Comparison of ENCODE assay signal across 8 cellular contexts in the genomic region with DNA sequence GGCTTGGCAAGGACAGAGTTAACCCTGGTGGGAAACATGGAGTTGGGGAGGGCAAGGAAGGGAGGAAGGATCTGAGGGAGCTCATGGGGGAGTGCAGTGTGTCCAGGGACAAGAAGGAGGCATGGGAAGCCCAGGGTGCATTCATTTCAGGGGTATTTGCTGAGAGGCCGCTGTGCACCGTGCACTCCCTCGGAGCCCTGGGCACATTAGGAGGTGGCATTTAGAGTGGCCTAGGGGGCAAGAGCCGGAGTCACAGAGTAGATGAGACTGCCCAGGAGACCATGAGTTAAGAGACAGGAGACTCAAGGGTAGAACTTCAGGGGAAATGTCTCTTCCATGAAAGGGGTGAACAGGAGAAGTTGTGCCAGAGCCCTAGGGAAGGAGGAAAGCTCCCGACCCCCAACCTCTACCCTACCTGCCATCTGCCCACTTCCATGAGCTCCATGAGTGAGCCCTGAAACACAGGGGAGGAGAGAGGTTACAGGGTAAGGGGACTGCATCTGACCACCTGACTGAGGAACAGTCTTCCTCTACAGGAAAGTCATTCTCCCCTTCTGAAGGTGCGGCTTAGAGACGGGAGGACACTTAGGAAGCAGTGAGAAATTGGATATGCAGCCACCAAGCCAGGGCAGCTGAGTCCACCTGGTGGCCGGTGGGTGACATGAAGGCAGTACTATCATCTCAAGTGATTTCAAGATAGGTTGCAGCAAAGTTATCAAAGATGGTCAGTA. TPM values are rescaled to one million over a fixed set of nuclear protein-coding genes. Genes with fewer than 3 reads are reported as not detected.
DNase-seq lines count a peak whose midpoint lies in the region; ATAC-seq and TF ChIP-seq lines count a peak whose summit lies in the region.

No MANE protein-coding gene starts in this region.

- TF ChIP-seq EP300 in esophagus muscularis mucosa (IDR thresholded peaks at IDR 0.05) = no peak

- H3K4me3 Mint-ChIP-seq in activated CD8-positive, alpha-beta T cell treated with anti-CD3 and anti-CD28 coated beads, Interleukin-2, amount 10 ng/mL, durations not matched to agents 7 days and 5 days = no peak overlapping the region
- H3K4me3 Mint-ChIP-seq in naive thymus-derived CD4-positive, alpha-beta T cell = no peak overlapping the region

- H3K36me3 ChIP-seq in H7 (replicated peaks; ENCODE audit: control insufficient read depth, insufficient read depth, low read length) (no peaks in the 10 kb centered on the region), esophagus muscularis mucosa (no peaks in the 10 kb centered on the region), testis (ENCODE audit: low read depth, missing control alignments) (no peaks in the 10 kb centered on the region)
- no peaks in the 10 kb centered on the region for H3K36me3 ChIP-seq in naive thymus-derived CD4-positive, alpha-beta T cell (ENCODE audit: control insufficient read depth in 2 of 3, insufficient read depth in 3 of 3, low read length in 3 of 3)

- peak; percentile 60 for ATAC-seq in activated CD8-positive, alpha-beta T cell treated with anti-CD3 and anti-CD28 coated beads, Interleukin-2, amount 10 ng/mL, durations not matched to agents 7 days and 5 days
- ATAC-seq in naive thymus-derived CD4-positive, alpha-beta T cell = peak; percentile 64
- no peak for ATAC-seq in HG03108 (IDR thresholded peaks at IDR 0.05; ENCODE audit: unreplicated experiment)

- H3K9me3 ChIP-seq in esophagus muscularis mucosa (peaks cover 0 to 10% (median 5%) of the 10 kb centered on the region in 4 donors), testis (no peaks in the 10 kb centered on the region)
- H3K9me3 ChIP-seq in naive thymus-derived CD4-positive, alpha-beta T cell (ENCODE audit: control insufficient read depth in 2 of 3, low read length in 3 of 3) = no peaks in the 10 kb centered on the region

- WGBS in esophagus muscularis mucosa = 41% methylated on average over 8 of the region's 8 CpGs
- 66 to 68% methylated on average over 8 of the region's 8 CpGs for WGBS in testis, 2 donors

- no peaks in the 10 kb centered on the region for H3K4me1 Mint-ChIP-seq in activated CD8-positive, alpha-beta T cell treated with anti-CD3 and anti-CD28 coated beads, Interleukin-2, amount 10 ng/mL, durations not matched to agents 7 days and 5 days (ENCODE audit: low read depth)
- H3K4me1 Mint-ChIP-seq in naive thymus-derived CD4-positive, alpha-beta T cell = no peaks in the 10 kb centered on the region

- H3K27me3 Mint-ChIP-seq in activated CD8-positive, alpha-beta T cell treated with anti-CD3 and anti-CD28 coated beads, Interleukin-2, amount 10 ng/mL, durations not matched to agents 7 days and 5 days (ENCODE audit: low read depth) = no peaks in the 10 kb centered on the region
- H3K27me3 Mint-ChIP-seq in naive thymus-derived CD4-positive, alpha-beta T cell = peaks cover 0 to 7% (median 0%) of the 10 kb centered on the region in 5 donors

- no peaks in the 10 kb centered on the region for H3K27me3 ChIP-seq in H7 (ENCODE audit: control insufficient read depth, insufficient read depth, low read length)
- no peaks in the 10 kb centered on the region for H3K27me3 ChIP-seq in esophagus muscularis mucosa
- no peaks in the 10 kb centered on the region for H3K27me3 ChIP-seq in naive thymus-derived CD4-positive, alpha-beta T cell (ENCODE audit: control insufficient read depth in 2 of 2, insufficient read depth in 2 of 2, low read length in 2 of 2)
- no peaks in the 10 kb centered on the region for H3K27me3 ChIP-seq in testis

- H3K4me3 ChIP-seq in H7 (ENCODE audit: insufficient read depth, low read depth, low read length) (no peak overlapping the region), esophagus muscularis mucosa (no peak overlapping the region), testis (no peak overlapping the region)
- H3K4me3 ChIP-seq in naive thymus-derived CD4-positive, alpha-beta T cell (ENCODE audit: low read length) = no peak overlapping the region

- POLR2A ChIA-PET in activated CD8-positive, alpha-beta T cell treated with anti-CD3 and anti-CD28 coated beads, Interleukin-2, amount 10 ng/mL, durations not matched to agents 7 days and 5 days (lab: Charles Lee) = no interaction called here
- POLR2A ChIA-PET in naive thymus-derived CD4-positive, alpha-beta T cell (lab: Charles Lee) = no interaction called here

- no peak overlapping the region for H3K27ac Mint-ChIP-seq in activated CD8-positive, alpha-beta T cell treated with anti-CD3 and anti-CD28 coated beads, Interleukin-2, amount 10 ng/mL, durations not matched to agents 7 days and 5 days
- no peak overlapping the region for H3K27ac Mint-ChIP-seq in naive thymus-derived CD4-positive, alpha-beta T cell

- peak in 11 of 14 donors; percentile 8 to 42 (median 11) for DNase-seq in C1 segment of cervical spinal cord (lab: John Stamatoyannopoulos, UW)
- DNase-seq in H7 = peak; percentile 74
- peak; percentile 34 for DNase-seq in NCI-H460 (ENCODE audit: extremely low read depth, low read depth)
- DNase-seq in activated CD8-positive, alpha-beta T cell treated with anti-CD3 and anti-CD28 coated beads, Interleukin-2, amount 10 ng/mL, durations not matched to agents 7 days and 5 days = peak; percentile 52
- DNase-seq in esophagus muscularis mucosa (ENCODE audit: extremely low spot score) = no peak
- DNase-seq in naive thymus-derived CD4-positive, alpha-beta T cell = peak in 8 of 9 donors; percentile 7 to 53 (median 28)
- peak; percentile 83 for DNase-seq in testis

- no peak overlapping the region for H3K27ac ChIP-seq in esophagus muscularis mucosa (replicated peaks in 1 of 4)
- no peak overlapping the region for H3K27ac ChIP-seq in naive thymus-derived CD4-positive, alpha-beta T cell (ENCODE audit: low read depth, low read length)
- H3K27ac ChIP-seq in testis = no peak overlapping the region

- intact Hi-C loops in esophagus muscularis mucosa (cut with DNase I) = loop anchor here (2.0 to 10.0 kb wide), 2 partner anchors 462 to 514 kb away; a partner anchor contains a TSS
- intact Hi-C loops in naive thymus-derived CD4-positive, alpha-beta T cell (cut with micrococcal nuclease) = loop anchor here (1.0 to 5.0 kb wide), 6 partner anchors 98 to 674 kb away; a partner anchor contains a TSS
- intact Hi-C loops in testis (cut with DNase I; ENCODE audit: low total_unique reads) = no loop called here

- H3K4me1 ChIP-seq in esophagus muscularis mucosa (peaks cover 0 to 7% (median 3%) of the 10 kb centered on the region in 4 donors), testis (no peaks in the 10 kb centered on the region)
- no peaks in the 10 kb centered on the region for H3K4me1 ChIP-seq in naive thymus-derived CD4-positive, alpha-beta T cell (ENCODE audit: control insufficient read depth in 2 of 2, insufficient read depth in 2 of 2, low read length in 2 of 2)

- no peaks in the 10 kb centered on the region for H3K9me3 Mint-ChIP-seq in activated CD8-positive, alpha-beta T cell treated with anti-CD3 and anti-CD28 coated beads, Interleukin-2, amount 10 ng/mL, durations not matched to agents 7 days and 5 days (ENCODE audit: insufficient read depth)
- peaks cover 0 to 4% (median 0%) of the 10 kb centered on the region in 11 donors for H3K9me3 Mint-ChIP-seq in naive thymus-derived CD4-positive, alpha-beta T cell

- TF ChIP-seq POLR2A in esophagus muscularis mucosa (IDR thresholded peaks at IDR 0.05; ENCODE audit: low read depth) (no peak), testis (IDR thresholded peaks at IDR 0.05) (no peak)

- peak; percentile 64 to 77 (median 74) for TF ChIP-seq CTCF in esophagus muscularis mucosa (IDR thresholded peaks at IDR 0.05)
- TF ChIP-seq CTCF in testis (IDR thresholded peaks at IDR 0.05) = peak; percentile 68 to 87 (median 83)

- H3K36me3 Mint-ChIP-seq in activated CD8-positive, alpha-beta T cell treated with anti-CD3 and anti-CD28 coated beads, Interleukin-2, amount 10 ng/mL, durations not matched to agents 7 days and 5 days (ENCODE audit: low read depth) = no peaks in the 10 kb centered on the region
- H3K36me3 Mint-ChIP-seq in naive thymus-derived CD4-positive, alpha-beta T cell = no peaks in the 10 kb centered on the region

- CTCF ChIA-PET in activated CD8-positive, alpha-beta T cell treated with anti-CD3 and anti-CD28 coated beads, Interleukin-2, amount 10 ng/mL, durations not matched to agents 7 days and 5 days (lab: Charles Lee) = interaction anchor here (1.4 to 3.3 kb wide), 5 partner anchors 59 to 677 kb away, joined by 3 to 13 read pairs (median 4); a partner anchor contains a TSS
- CTCF ChIA-PET in naive thymus-derived CD4-positive, alpha-beta T cell (lab: Charles Lee) = interaction anchor here (1.0 to 1.8 kb wide), 8 partner anchors 16 to 674 kb away, joined by 3 to 9 read pairs (median 4); a partner anchor contains a TSS

RNA-seq across cellular contexts. Expression of a gene that starts 58.5 kb away (rescaled TPM):
- 101 and 113 TPM in 2 replicates for total RNA-seq in H7 (2014; rRNA removed; shearing (Covaris generic))
- total RNA-seq in NCI-H460 (2014; rRNA removed; shearing (Covaris generic)) = 153 and 176 TPM in 2 replicates
- 54.1 and 68.1 TPM in 2 replicates for polyA plus RNA-seq in NCI-H460 (2014; cell fraction: nucleus; rRNA removed)
- total RNA-seq in activated CD8-positive, alpha-beta T cell treated with anti-CD3 and anti-CD28 coated beads, Interleukin-2, amount 10 ng/mL, durations not matched to agents 7 days and 5 days = 10 to 100 TPM; 39.5 to 42.2 TPM
- total RNA-seq in esophagus muscularis mucosa (10 to 100 TPM; 69.4 to 96.0 (median 82.8) TPM), testis (100 to 1,000 TPM; 104 to 117 TPM)
- total RNA-seq in naive thymus-derived CD4-positive, alpha-beta T cell = 10 to 100 TPM; 31.2 to 46.4 (median 40.8) TPM
- 10 to 100 TPM; 53.8 to 55.5 TPM for polyA plus RNA-seq in naive thymus-derived CD4-positive, alpha-beta T cell
- 108 TPM for polyA plus RNA-seq in testis (ENCODE audit: insufficient read depth, low read depth, low replicate concordance)
